Comparison of ENCODE assay signal across 8 cellular contexts in the genomic region with DNA sequence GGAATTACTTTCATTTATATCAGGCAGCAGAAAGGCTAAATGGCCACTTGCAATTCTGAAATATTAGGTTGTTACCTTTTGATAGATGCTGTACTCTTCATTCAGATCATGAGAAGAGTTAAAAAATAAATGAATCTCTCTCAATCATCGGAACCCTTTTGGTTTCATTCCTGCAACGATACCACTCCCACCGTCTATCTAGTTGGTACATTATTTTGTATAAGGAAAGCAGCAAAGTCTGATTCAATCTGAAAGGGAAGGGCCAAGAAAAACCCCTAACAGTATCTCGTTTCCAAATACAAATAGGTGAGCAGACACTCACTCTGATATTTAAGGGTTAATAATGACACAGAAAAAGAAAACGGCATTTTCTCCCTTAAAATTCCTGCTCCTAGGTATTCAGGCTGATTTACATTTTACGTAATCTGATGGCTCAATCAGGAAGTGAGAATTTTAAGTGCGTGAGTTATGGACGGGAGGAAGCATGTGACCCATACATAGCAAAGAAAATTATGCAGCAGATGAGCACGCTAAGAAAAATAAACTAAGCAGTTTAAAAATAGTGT.
A peak's percentile ranks its signal among the peaks of the same experiment; 100 is the strongest.
DNase-seq lines count a peak whose midpoint lies in the region; ATAC-seq, FAIRE-seq and TF ChIP-seq lines count a peak whose summit lies in the region.

No MANE protein-coding gene starts in this region.

- H3K27ac Mint-ChIP-seq in naive B cell = peak overlapping the region; percentile 24 to 98 (median 94)

- no peaks in the 10 kb centered on the region for H3K27me3 Mint-ChIP-seq in naive B cell

- peak overlapping the region; percentile 5 for H3K27ac ChIP-seq in OCI-LY1 (ENCODE audit: low read depth, low read length, poor library complexity, severe bottlenecking)

- H4K20me1 ChIP-seq in OCI-LY1 (ENCODE audit: insufficient read depth, low read length) = no peaks in the 10 kb centered on the region

- no peak overlapping the region for H3K4me3 ChIP-seq in OCI-LY1 (ENCODE audit: low read depth, low read length, poor library complexity, severe bottlenecking)

- H3K9me3 ChIP-seq in OCI-LY1 (ENCODE audit: low read length) = no peaks in the 10 kb centered on the region

- no peak for TF ChIP-seq CTCF in OCI-LY1 (IDR thresholded peaks at IDR 0.05; ENCODE audit: low read length)

- peaks cover 53% of the 10 kb centered on the region for H3K4me1 ChIP-seq in OCI-LY1 (ENCODE audit: insufficient read depth, low read length, severe bottlenecking)

- peaks cover 75% of the 10 kb centered on the region for H3K36me3 ChIP-seq in OCI-LY1 (ENCODE audit: insufficient read depth, low read length)

- H3K4me3 Mint-ChIP-seq in naive B cell = peak overlapping the region; percentile 43 to 86 (median 72)

- no peaks in the 10 kb centered on the region for H3F3A ChIP-seq in OCI-LY1 (ENCODE audit: insufficient read depth, low read length)

- no peak overlapping the region for H2AFZ ChIP-seq in OCI-LY1 (ENCODE audit: low read length)

- no peak overlapping the region for H3K9ac ChIP-seq in OCI-LY1 (ENCODE audit: low read length)

- H3K4me1 Mint-ChIP-seq in naive B cell = peaks cover 60 to 78% (median 64%) of the 10 kb centered on the region in 3 donors

- DNase-seq in dermis blood vessel endothelial cell (peak; percentile 82), naive B cell (peak; percentile 66), NCI-H1694 treated with DMSO at 0.1 percent for 48 hours (lab: John Stamatoyannopoulos, UW) (no peak), urothelium cell line (ENCODE audit: low spot score) (no peak), NCI-H146 (lab: John Stamatoyannopoulos, UW) (no peak)

- no peaks in the 10 kb centered on the region for H3K9me3 Mint-ChIP-seq in naive B cell

- no peaks in the 10 kb centered on the region for H3K27me3 ChIP-seq in OCI-LY1 (ENCODE audit: insufficient read depth, low read length)

- no peaks in the 10 kb centered on the region for H3K9me2 ChIP-seq in OCI-LY1 (ENCODE audit: low read depth, low read length)

- peaks cover 0 to 26% of the 10 kb centered on the region in 2 donors for H3K36me3 Mint-ChIP-seq in naive B cell

- ATAC-seq in GM19043 (IDR thresholded peaks at IDR 0.05; ENCODE audit: low read depth, unreplicated experiment) (peak; percentile 43), naive B cell (ENCODE audit: low read depth in 2 of 2) (peak; percentile 73 to 78), GM18858 (IDR thresholded peaks at IDR 0.05; ENCODE audit: unreplicated experiment) (no peak)

- peak overlapping the region; percentile 11; the same call in 1 of the 2 replicates for H3K4me2 ChIP-seq in OCI-LY1 (ENCODE audit: low read length)

- FAIRE-seq in urothelium cell line (lab: Jason Lieb, UNC) = no peak

- peaks cover 54% of the 10 kb centered on the region for H3K79me2 ChIP-seq in OCI-LY1 (ENCODE audit: insufficient read depth, low read length)

Comparison
In these comparisons a context has a peak if more than half of its experiments do, and no peak if none do; other contexts are left out.
1. DNase-seq: peak in dermis blood vessel endothelial cell (single experiment) and naive B cell (single experiment); none in NCI-H1694 treated with DMSO at 0.1 percent for 48 hours (single experiment), urothelium cell line (single experiment) and NCI-H146 (single experiment).